In the genomic region with DNA sequence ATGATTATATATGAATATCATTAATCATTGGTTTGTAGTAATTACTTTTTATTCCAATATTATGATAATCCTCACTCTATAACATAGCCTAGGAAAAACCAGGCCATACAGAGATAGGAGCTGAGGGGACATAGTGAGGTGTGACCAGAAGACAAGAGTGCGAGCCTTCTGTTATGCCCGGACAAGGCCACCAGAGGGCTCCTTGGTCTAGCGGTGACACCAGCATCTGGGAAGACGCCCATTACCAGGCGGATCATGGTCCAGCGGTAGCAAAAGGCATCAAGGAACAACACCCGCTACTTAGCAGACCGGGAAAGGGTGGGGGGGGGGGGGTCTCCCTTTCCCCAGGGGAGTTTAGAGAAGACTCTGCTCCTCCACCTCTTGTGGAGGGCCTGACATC, we compare ENCODE assay signal across 8 cellular contexts.
DNase-seq lines count a peak whose midpoint lies in the region; ATAC-seq, FAIRE-seq and TF ChIP-seq lines count a peak whose summit lies in the region.
"Not testable (repeated sequence)": the region's sequence is repeated elsewhere in the genome, so short reads cannot be mapped to it uniquely, and the experiment has no call there.

No MANE protein-coding gene starts in this region.

- H4K91ac ChIP-seq in IMR-90 (ENCODE audit: insufficient read depth, low read depth, low read length); H1 (replicated peaks; ENCODE audit: insufficient read length, low read length): not testable (repeated sequence)

- not testable (repeated sequence) for H2AK9ac ChIP-seq in IMR-90 (replicated peaks; ENCODE audit: low read depth, low read length, poor library complexity)

- H3K4me3 ChIP-seq in IMR-90 (ENCODE audit: insufficient read depth, low read depth, low read length); PC-3 (ENCODE audit: low read length); H1 (ENCODE audit: extremely low read depth in 1 of 4, insufficient read depth in 2 of 4, low read depth in 3 of 4, low read length in 4 of 4); right atrium auricular region; osteoblast (ENCODE audit: insufficient read depth, low read length): not testable (repeated sequence)

- H2BK15ac ChIP-seq in IMR-90 (ENCODE audit: low read depth, low read length); H1 (ENCODE audit: low read length): not testable (repeated sequence)

- WGBS in IMR-90 (ENCODE audit: extremely low coverage in 2 of 2, insufficient read length in 1 of 2), 2 experiments: 42% methylated on average over 2 of the region's 8 CpGs; no CpG with 5 or more reads in 1 of the 2 experiments
- 46% methylated on average over 8 of the region's 8 CpGs; no CpG with 5 or more reads in 1 of the 2 experiments for WGBS in H1 (ENCODE audit: extremely low coverage in 1 of 2, insufficient coverage in 1 of 2, insufficient read length in 1 of 2, insufficient replicate concordance in 2 of 2, low coverage in 1 of 2, low lambda C conversion rate in 2 of 2, missing lambda C conversion rate in 1 of 2), 2 experiments

- H3F3A ChIP-seq in PC-3 (ENCODE audit: low read length, unreplicated experiment): not testable (repeated sequence)

- H3K56ac ChIP-seq in IMR-90 (ENCODE audit: extremely low read depth, insufficient read depth, low read length); H1 (replicated peaks; ENCODE audit: insufficient read length, low read depth, low read length): not testable (repeated sequence)

- H3K9me1 ChIP-seq in IMR-90 (ENCODE audit: insufficient read depth, low read length): not testable (repeated sequence)

- POLR2A ChIA-PET in IMR-90 (lab: Charles Lee; ENCODE audit: unreplicated experiment); PC-3 (lab: Charles Lee; ENCODE audit: unreplicated experiment); H1 (lab: Charles Lee; ENCODE audit: partially characterized antibody): not testable (repeated sequence)

- not testable (repeated sequence) for H3K79me1 ChIP-seq in IMR-90 (ENCODE audit: low read depth in 1 of 2, low read length in 2 of 2); H1 (ENCODE audit: low read depth, low read length)

- ATAC-seq in IMR-90 (ENCODE audit: low read depth); PC-3: not testable (repeated sequence)

- H2BK20ac ChIP-seq in IMR-90 (ENCODE audit: low read depth, low read length); H1 (ENCODE audit: low read length): not testable (repeated sequence)

- not testable (repeated sequence) for H3K36me3 ChIP-seq in IMR-90 (ENCODE audit: control insufficient read depth, insufficient read depth, low read length); PC-3 (ENCODE audit: low read depth, low read length); H1 (ENCODE audit: control insufficient read depth in 2 of 4, insufficient read depth in 4 of 4, low read length in 3 of 4); right atrium auricular region; osteoblast (ENCODE audit: insufficient read depth, low read length)

- not testable (repeated sequence) for H3K9me3 ChIP-seq in IMR-90 (ENCODE audit: control insufficient read depth, insufficient read depth, low read length); PC-3 (ENCODE audit: low read length); right atrium auricular region; osteoblast (ENCODE audit: low read depth, low read length)
- peaks cover 43 to 45% of the 10 kb centered on the region in 2 experiments for H3K9me3 ChIP-seq in H1 (ENCODE audit: insufficient read depth in 2 of 2, low read depth in 1 of 2, low read length in 1 of 2)

- not testable (repeated sequence) for H3K79me2 ChIP-seq in PC-3 (ENCODE audit: low read length); H1 (ENCODE audit: control insufficient read depth in 1 of 2, insufficient read depth in 2 of 2, low read length in 2 of 2); osteoblast (ENCODE audit: insufficient read depth, low read length)

- in situ Hi-C loops in IMR-90 (cut with MboI; ENCODE audit: low sequenced_read_pairs): not testable (repeated sequence)

- FAIRE-seq in H1 (lab: Jason Lieb, UNC): not testable (repeated sequence)

- dilution Hi-C loops in IMR-90 (cut with HindIII; ENCODE audit: low sequenced_read_pairs, unreplicated experiment): not testable (repeated sequence)

- H4K5ac ChIP-seq in IMR-90 (ENCODE audit: low read depth, low read length); H1 (ENCODE audit: insufficient read length, low read depth, low read length): not testable (repeated sequence)

- DNase-seq in ELF-1 (ENCODE audit: low read depth, low spot score) (peak; percentile 30), IMR-90 (peak; percentile 25), PC-3 (peak; percentile 26), H1 (ENCODE audit: low read depth in 1 of 2, low spot score in 2 of 2) (peak in 1 of 2 experiments; percentile 74), right atrium auricular region (ENCODE audit: low spot score) (peak; percentile 66)
- peak; percentile 12 for DNase-seq in activated naive CD4-positive, alpha-beta T cell treated with Interleukin-2 at 50 U/mL for 16 hours
- not testable (repeated sequence) for DNase-seq in osteoblast (ENCODE audit: insufficient read length, low spot score, missing footprints)

- not testable (repeated sequence) for H3K9ac ChIP-seq in IMR-90 (ENCODE audit: low read depth, low read length); PC-3 (ENCODE audit: low read length); H1 (replicated peaks in 1 of 4; ENCODE audit: extremely low read depth in 1 of 4, low read depth in 3 of 4, low read length in 3 of 4)

- not testable (repeated sequence) for H3K4me2 ChIP-seq in IMR-90 (ENCODE audit: low read depth, low read length); PC-3 (ENCODE audit: low read length); H1 (ENCODE audit: insufficient read depth in 1 of 2, low read depth in 2 of 2, low read length in 2 of 2); osteoblast (ENCODE audit: insufficient read depth, low read length)

- BruUV-seq in IMR-90 (replicated peaks; lab: Mats Ljungman, UMichigan); PC-3 (replicated peaks; lab: Mats Ljungman, UMichigan): not testable (repeated sequence)

- H4K20me1 ChIP-seq in IMR-90 (ENCODE audit: insufficient read depth, low read length); PC-3 (ENCODE audit: low read length); H1 (replicated peaks in 1 of 2; ENCODE audit: control insufficient read depth in 1 of 2, insufficient read depth in 2 of 2, low read length in 2 of 2); osteoblast (ENCODE audit: insufficient read depth, low read length): not testable (repeated sequence)

- not testable (repeated sequence) for H2BK5ac ChIP-seq in IMR-90 (ENCODE audit: low read depth, low read length, poor library complexity, severe bottlenecking); H1 (ENCODE audit: low read depth, low read length)

- not testable (repeated sequence) for H3K4me1 ChIP-seq in IMR-90 (ENCODE audit: control insufficient read depth, insufficient read depth, low read length); PC-3 (ENCODE audit: insufficient read depth, low read length); H1 (replicated peaks in 1 of 4; ENCODE audit: control insufficient read depth in 3 of 4, insufficient read depth in 4 of 4, low read length in 3 of 4); right atrium auricular region; osteoblast (ENCODE audit: insufficient read depth, low read length)

- CTCF ChIA-PET in IMR-90 (lab: Yijun Ruan, JAX) (interaction anchor here (0.6 to 1.0 kb wide), 2 partner anchors 16 to 44 kb away, joined by 3 read pairs; no protein-coding TSS in a partner anchor), H1 (lab: Charles Lee; ENCODE audit: partially characterized antibody) (interaction anchor here (1.5 kb wide), 1 partner anchor 9 kb away, joined by 3 read pairs; no protein-coding TSS in a partner anchor)
- CTCF ChIA-PET in PC-3 (lab: Charles Lee): not testable (repeated sequence)

- intact Hi-C loops in IMR-90 (cut with micrococcal nuclease): loop anchor here (5.0 kb wide), 2 partner anchors 40 to 135 kb away; no protein-coding TSS in a partner anchor
- intact Hi-C loops in PC-3 (cut with micrococcal nuclease): loop anchor here (1.0 kb wide), 1 partner anchor 48 kb away; no protein-coding TSS in a partner anchor

- not testable (repeated sequence) for H3K27ac ChIP-seq in 22Rv1; IMR-90 (ENCODE audit: insufficient read depth, low read length); PC-3 (ENCODE audit: low read length); H1 (ENCODE audit: low read depth, low read length); right atrium auricular region; osteoblast (ENCODE audit: low read depth, low read length)

- H3K9me2 ChIP-seq in PC-3 (replicated peaks; ENCODE audit: low read length): not testable (repeated sequence)

- not testable (repeated sequence) for H2BK12ac ChIP-seq in H1 (ENCODE audit: low read depth, low read length)

- not testable (repeated sequence) for H4K8ac ChIP-seq in IMR-90 (ENCODE audit: low read depth in 2 of 2, low read length in 2 of 2); H1 (ENCODE audit: extremely low read depth, insufficient read depth, low read length)

- not testable (repeated sequence) for H2AFZ ChIP-seq in IMR-90 (replicated peaks; ENCODE audit: low read length, poor library complexity); PC-3 (ENCODE audit: low read length); H1 (ENCODE audit: low read length); osteoblast (ENCODE audit: low read length)

- peak; percentile 61 for TF ChIP-seq CTCF in 22Rv1 (IDR thresholded peaks at IDR 0.05)
- TF ChIP-seq CTCF in IMR-90 (conservative IDR thresholded peaks at IDR 0.05; ENCODE audit: low read depth, low read length): peak; percentile 47
- TF ChIP-seq CTCF in PC-3 (conservative IDR thresholded peaks at IDR 0.05; ENCODE audit: low read depth, low read length): peak; percentile 37; the same call in 1 of the 2 replicates
- peak; percentile 40 to 49 (median 42) for TF ChIP-seq CTCF in H1 (IDR thresholded peaks at IDR 0.05; ENCODE audit: control extremely low read depth in 1 of 3, insufficient read depth in 1 of 3, low read depth in 1 of 3, low read length in 3 of 3)
- TF ChIP-seq CTCF in right atrium auricular region (IDR thresholded peaks at IDR 0.05): peak; percentile 21 to 33
- TF ChIP-seq CTCF in osteoblast (IDR thresholded peaks at IDR 0.05; ENCODE audit: extremely low read depth, low read depth, low read length): peak; percentile 50

- not testable (repeated sequence) for H3K23me2 ChIP-seq in H1 (ENCODE audit: low read depth, low read length)

- not testable (repeated sequence) for H3K23ac ChIP-seq in IMR-90 (ENCODE audit: low read depth, low read length); H1 (ENCODE audit: insufficient read length)

- H3K27me3 ChIP-seq in IMR-90 (ENCODE audit: control insufficient read depth, insufficient read depth, low read length); PC-3 (ENCODE audit: low read length); H1 (replicated peaks in 1 of 4; ENCODE audit: control insufficient read depth in 3 of 4, extremely low read depth in 1 of 4, insufficient read depth in 3 of 4, low read length in 3 of 4); right atrium auricular region; osteoblast (ENCODE audit: insufficient read depth, low read length): not testable (repeated sequence)

- TF ChIP-seq EP300 in H1 (IDR thresholded peaks at IDR 0.05; ENCODE audit: borderline replicate concordance in 1 of 2, low read depth in 2 of 2, low read length in 2 of 2): not testable (repeated sequence)

- not testable (repeated sequence) for H3K4ac ChIP-seq in IMR-90 (ENCODE audit: low read depth, low read length); H1 (replicated peaks; ENCODE audit: insufficient read length, low read depth, low read length)

- not testable (repeated sequence) for H2BK120ac ChIP-seq in IMR-90 (ENCODE audit: low read depth, low read length); H1 (replicated peaks; ENCODE audit: low read depth, low read length)

- not testable (repeated sequence) for H2AK5ac ChIP-seq in IMR-90 (ENCODE audit: low read depth, low read length); H1 (ENCODE audit: low read depth, low read length)

- not testable (repeated sequence) for H3K18ac ChIP-seq in IMR-90 (ENCODE audit: low read depth, low read length); H1 (ENCODE audit: extremely low read depth, low read length)

- TF ChIP-seq RAD21 in IMR-90 (IDR thresholded peaks at IDR 0.05; ENCODE audit: low read length): peak; percentile 44
- peak; percentile 40 to 51 for TF ChIP-seq RAD21 in H1 (IDR thresholded peaks at IDR 0.05 in 1 of 2, conservative IDR thresholded peaks at IDR 0.05 in 1 of 2; ENCODE audit: low read depth in 2 of 2, low read length in 2 of 2)

- not testable (repeated sequence) for H3K14ac ChIP-seq in IMR-90 (replicated peaks; ENCODE audit: low read depth, low read length); H1 (ENCODE audit: insufficient read length)

- TF ChIP-seq POLR2A in IMR-90 (IDR thresholded peaks at IDR 0.05; ENCODE audit: low read depth, low read length); H1 (IDR thresholded peaks at IDR 0.05; ENCODE audit: control extremely low read depth in 1 of 2, low read depth in 2 of 2, low read length in 2 of 2): not testable (repeated sequence)
